9 cellular contexts compared by ENCODE assay signal in genomic region chr9:126459126-126459525, GRCh38.
"Had no signal": no experiment of that assay in that cellular context is flagged by ENCODE, and none has a peak within 500 bp of the region (broad histone marks: within the 10 kb centered on the region; RNA-seq: fewer than 3 reads in every experiment).

No MANE protein-coding gene starts in this region.

- H3K27ac Mint-ChIP-seq: activated CD4-positive, alpha-beta T cell treated with anti-CD3 and anti-CD28 coated beads for 36 hours; activated CD8-positive, alpha-beta T cell treated with anti-CD3 and anti-CD28 coated beads for 36 hours; type B pancreatic cell had no signal

- H3K9me3 Mint-ChIP-seq: activated CD8-positive, alpha-beta T cell treated with anti-CD3 and anti-CD28 coated beads for 36 hours; type B pancreatic cell had no signal

- H3K27me3 Mint-ChIP-seq: activated CD4-positive, alpha-beta T cell treated with anti-CD3 and anti-CD28 coated beads for 36 hours; activated CD8-positive, alpha-beta T cell treated with anti-CD3 and anti-CD28 coated beads for 36 hours; type B pancreatic cell had no signal

- ATAC-seq: activated CD4-positive, alpha-beta T cell treated with anti-CD3 and anti-CD28 coated beads for 36 hours; activated CD8-positive, alpha-beta T cell treated with anti-CD3 and anti-CD28 coated beads for 36 hours; pancreas had no signal

- H3K4me1 Mint-ChIP-seq: activated CD4-positive, alpha-beta T cell treated with anti-CD3 and anti-CD28 coated beads for 36 hours had no signal

- H3K4me3 Mint-ChIP-seq: activated CD4-positive, alpha-beta T cell treated with anti-CD3 and anti-CD28 coated beads for 36 hours; activated CD8-positive, alpha-beta T cell treated with anti-CD3 and anti-CD28 coated beads for 36 hours; type B pancreatic cell had no signal

- DNase-seq: activated CD4-positive, alpha-beta T cell treated with anti-CD3 and anti-CD28 coated beads for 36 hours; activated CD8-positive, alpha-beta T cell treated with anti-CD3 and anti-CD28 coated beads for 36 hours; activated naive CD4-positive, alpha-beta T cell treated with Interleukin-2 at 50 U/mL for 16 hours; kidney glomerular epithelial cell; pancreas; SIG-M5; stimulated activated CD4-positive, alpha-beta T cell treated with anti-CD3 and anti-CD28 coated beads, Interleukin-4, amount 100 ng/mL, for 1 hour; stimulated activated naive CD4-positive, alpha-beta T cell had no signal
